Comparison of ENCODE assay signal across 34 cellular contexts in genomic region chr12:113559466-113559865, GRCh38.
"Had no signal": no experiment of that assay in that cellular context is flagged by ENCODE, and none has a peak within 500 bp of the region (broad histone marks: within the 10 kb centered on the region; RNA-seq: fewer than 3 reads in every experiment).

No MANE protein-coding gene starts in this region.

- H3K27ac ChIP-seq: adrenal gland, ascending aorta, body of pancreas, brain microvascular endothelial cell, breast epithelium, cardiac muscle cell had no signal

- H3K36me3 ChIP-seq: adrenal gland, ascending aorta, brain microvascular endothelial cell, breast epithelium, cardiac muscle cell had no signal

- DNase-seq: activated effector memory CD4-positive, alpha-beta T cell treated with anti-CD3 and anti-CD28 coated beads, Interleukin-2, amount 50 U/mL, for 16 hours; activated effector memory CD4-positive, alpha-beta T cell treated with Interleukin-2 at 50 U/mL for 16 hours; activated gamma-delta T cell; activated gamma-delta T cell treated with Interleukin-2 at 50 U/mL for 16 hours; activated naive CD4-positive, alpha-beta T cell; activated naive CD4-positive, alpha-beta T cell treated with anti-CD3 and anti-CD28 coated beads for 36 hours; activated naive CD4-positive, alpha-beta T cell treated with anti-CD3 and anti-CD28 coated beads, Interleukin-2, amount 10 ng/mL, durations not matched to agents 7 days and 5 days; activated naive CD4-positive, alpha-beta T cell treated with anti-CD3 and anti-CD28 coated beads, Interleukin-2, amount 50 U/mL, for 16 hours; activated naive CD4-positive, alpha-beta T cell treated with Interleukin-2 at 50 U/mL for 16 hours; activated naive CD8-positive, alpha-beta T cell treated with anti-CD3 and anti-CD28 coated beads for 36 hours; activated naive CD8-positive, alpha-beta T cell treated with anti-CD3 and anti-CD28 coated beads, Interleukin-2, amount 10 ng/mL, durations not matched to agents 7 days and 5 days; activated naive CD8-positive, alpha-beta T cell treated with anti-CD3 and anti-CD28 coated beads, Interleukin-2, amount 50 U/mL, for 24 hours; activated T-cell treated with anti-CD3 and anti-CD28 coated beads, Interleukin-2, amount 50 U/mL, for 1 hour; activated T-cell treated with anti-CD3 and anti-CD28 coated beads, Interleukin-2, amount 50 U/mL, for 24 hours; activated T-cell treated with anti-CD3 and anti-CD28 coated beads, Interleukin-2, amount 50 U/mL, for 4 hours; activated T-cell treated with anti-CD3 and anti-CD28 coated beads, Interleukin-2, amount 50 U/mL, for 48 hours; activated T-cell treated with anti-CD3 and anti-CD28 coated beads, Interleukin-2, amount 50 U/mL, for 72 hours; adrenal gland; amniotic stem cell; amygdala; anterior cingulate cortex; aorta; body of pancreas; brain microvascular endothelial cell; caudate nucleus; central memory CD4-positive, alpha-beta T cell; cerebellar nuclear complex had no signal

- H3K4me3 ChIP-seq: adrenal gland, ascending aorta, body of pancreas, breast epithelium, cardiac muscle cell had no signal

- ATAC-seq: activated naive CD4-positive, alpha-beta T cell treated with anti-CD3 and anti-CD28 coated beads, Interleukin-2, amount 50 U/mL, for 72 hours; activated naive CD8-positive, alpha-beta T cell treated with anti-CD3 and anti-CD28 coated beads, Interleukin-2, amount 50 U/mL, for 24 hours; activated T-cell treated with anti-CD3 and anti-CD28 coated beads, Interleukin-2, amount 50 U/mL, for 4 hours; activated T-cell treated with anti-CD3 and anti-CD28 coated beads, Interleukin-2, amount 50 U/mL, for 72 hours; activated T-helper 17 cell treated with anti-CD3 and anti-CD28 coated beads, Interleukin-2, amount 50 U/mL, for 72 hours; body of pancreas had no signal

- H3K9me3 ChIP-seq: adrenal gland, ascending aorta had no signal

- H3K4me1 ChIP-seq: adrenal gland, ascending aorta, body of pancreas, breast epithelium had no signal

- H3K27me3 ChIP-seq: ascending aorta, brain microvascular endothelial cell had no signal

- FAIRE-seq: astrocyte, bronchial epithelial cell had no signal
